In genomic region chr2:41943176-41943575, GRCh38 we compare ENCODE assay signal across 29 cellular contexts.
"Had no signal": no experiment of that assay in that cellular context is flagged by ENCODE, and none has a peak within 500 bp of the region (broad histone marks: within the 10 kb centered on the region; RNA-seq: fewer than 3 reads in every experiment).

No MANE protein-coding gene starts in this region.

- ATAC-seq: activated CD4-positive, CD25-positive, alpha-beta regulatory T cell treated with anti-CD3 and anti-CD28 coated beads, Interleukin-2, amount 50 U/mL, for 24 hours; activated CD8-positive, alpha-beta T cell treated with anti-CD3 and anti-CD28 coated beads for 36 hours; activated naive CD8-positive, alpha-beta T cell treated with anti-CD3 and anti-CD28 coated beads, Interleukin-2, amount 50 U/mL, for 24 hours; activated T-cell treated with anti-CD3 and anti-CD28 coated beads, Interleukin-2, amount 50 U/mL, for 4 hours; activated T-helper 17 cell treated with anti-CD3 and anti-CD28 coated beads, Interleukin-2, amount 50 U/mL, for 72 hours; body of pancreas; SK-N-SH treated with all-trans-retinoic acid at 6 μM for 48 hours; T-helper 17 cell had no signal

- H3K4me1 ChIP-seq: adrenal gland, body of pancreas, colonic mucosa had no signal

- H3K9me3 Mint-ChIP-seq: activated B cell treated with CpG ODN at 0.5 μM for 24 hours; activated CD8-positive, alpha-beta T cell treated with anti-CD3 and anti-CD28 coated beads for 36 hours; activated naive CD4-positive, alpha-beta T cell treated with anti-CD3 and anti-CD28 coated beads for 36 hours; activated naive CD4-positive, alpha-beta T cell treated with anti-CD3 and anti-CD28 coated beads, Interleukin-2, amount 50 U/mL, for 24 hours; activated naive CD8-positive, alpha-beta T cell treated with anti-CD3 and anti-CD28 coated beads for 36 hours; activated naive CD8-positive, alpha-beta T cell treated with anti-CD3 and anti-CD28 coated beads, Interleukin-2, amount 50 U/mL, for 24 hours; activated T-cell treated with anti-CD3 and anti-CD28 coated beads, Interleukin-2, amount 50 U/mL, for 4 hours; activated T-helper 17 cell treated with anti-CD3 and anti-CD28 coated beads, Interleukin-2, amount 50 U/mL, for 72 hours; T-helper 2 cell treated with Interferon-gamma antibody and Interleukin-4, amounts not matched to agents 5 μg/mL and 100 μg/mL, for 36 hours had no signal

- H3K36me3 ChIP-seq: adrenal gland, colonic mucosa, esophagus squamous epithelium, WERI-Rb-1 had no signal

- H3K27ac Mint-ChIP-seq: activated B cell treated with CpG ODN at 0.5 μM for 24 hours; activated CD8-positive, alpha-beta T cell treated with anti-CD3 and anti-CD28 coated beads for 36 hours; activated naive CD4-positive, alpha-beta T cell treated with anti-CD3 and anti-CD28 coated beads for 36 hours; activated naive CD4-positive, alpha-beta T cell treated with anti-CD3 and anti-CD28 coated beads, Interleukin-2, amount 50 U/mL, for 24 hours; activated naive CD8-positive, alpha-beta T cell treated with anti-CD3 and anti-CD28 coated beads for 36 hours; activated naive CD8-positive, alpha-beta T cell treated with anti-CD3 and anti-CD28 coated beads, Interleukin-2, amount 50 U/mL, for 24 hours; activated T-helper 17 cell treated with anti-CD3 and anti-CD28 coated beads, Interleukin-2, amount 50 U/mL, for 72 hours; T-helper 17 cell; T-helper 2 cell treated with Interferon-gamma antibody and Interleukin-4, amounts not matched to agents 5 μg/mL and 100 μg/mL, for 36 hours had no signal

- H3K27ac ChIP-seq: adrenal gland, body of pancreas, colonic mucosa, epithelial cell of prostate, esophagus squamous epithelium, WERI-Rb-1 had no signal

- DNase-seq: activated B cell treated with CpG ODN at 0.5 μM for 24 hours; activated CD4-positive, alpha-beta T cell treated with anti-CD3 and anti-CD28 coated beads for 48 hours; activated CD4-positive, alpha-beta T cell treated with anti-CD3 and anti-CD28 coated beads, Interleukin-2, amount 50 U/mL, for 1 hour; activated CD4-positive, alpha-beta T cell treated with anti-CD3 and anti-CD28 coated beads, Interleukin-2, amount 50 U/mL, for 48 hours; activated CD8-positive, alpha-beta memory T cell treated with anti-CD3 and anti-CD28 coated beads for 24 hours; activated CD8-positive, alpha-beta T cell treated with anti-CD3 and anti-CD28 coated beads for 36 hours; activated effector memory CD4-positive, alpha-beta T cell treated with Interleukin-2 at 50 U/mL for 16 hours; activated gamma-delta T cell treated with Interleukin-2 at 50 U/mL for 16 hours; activated naive CD4-positive, alpha-beta T cell treated with anti-CD3 and anti-CD28 coated beads for 36 hours; activated naive CD8-positive, alpha-beta T cell treated with anti-CD3 and anti-CD28 coated beads for 36 hours; activated naive CD8-positive, alpha-beta T cell treated with anti-CD3 and anti-CD28 coated beads, Interleukin-2, amount 50 U/mL, for 24 hours; activated T-cell treated with anti-CD3 and anti-CD28 coated beads, Interleukin-2, amount 50 U/mL, for 4 hours; adrenal gland; body of pancreas; caudate nucleus; colonic mucosa; effector CD8-positive, alpha-beta T cell; esophagus squamous epithelium; foreskin melanocyte; T-helper 1 cell; T-helper 17 cell; T1000; WERI-Rb-1 had no signal

- H3K4me3 Mint-ChIP-seq: activated B cell treated with CpG ODN at 0.5 μM for 24 hours; activated CD8-positive, alpha-beta T cell treated with anti-CD3 and anti-CD28 coated beads for 36 hours; activated naive CD4-positive, alpha-beta T cell treated with anti-CD3 and anti-CD28 coated beads for 36 hours; activated naive CD4-positive, alpha-beta T cell treated with anti-CD3 and anti-CD28 coated beads, Interleukin-2, amount 50 U/mL, for 24 hours; activated naive CD8-positive, alpha-beta T cell treated with anti-CD3 and anti-CD28 coated beads for 36 hours; activated naive CD8-positive, alpha-beta T cell treated with anti-CD3 and anti-CD28 coated beads, Interleukin-2, amount 50 U/mL, for 24 hours; activated T-cell treated with anti-CD3 and anti-CD28 coated beads, Interleukin-2, amount 50 U/mL, for 4 hours; activated T-helper 17 cell treated with anti-CD3 and anti-CD28 coated beads, Interleukin-2, amount 50 U/mL, for 72 hours; T-helper 17 cell; T-helper 2 cell treated with Interferon-gamma antibody and Interleukin-4, amounts not matched to agents 5 μg/mL and 100 μg/mL, for 36 hours had no signal

- H3K36me3 Mint-ChIP-seq: activated naive CD4-positive, alpha-beta T cell treated with anti-CD3 and anti-CD28 coated beads, Interleukin-2, amount 50 U/mL, for 24 hours; activated naive CD8-positive, alpha-beta T cell treated with anti-CD3 and anti-CD28 coated beads for 36 hours had no signal

- H3K9me3 ChIP-seq: adrenal gland, body of pancreas, colonic mucosa, esophagus squamous epithelium had no signal

- H3K4me3 ChIP-seq: adrenal gland, body of pancreas, colonic mucosa, esophagus squamous epithelium had no signal

- H3K4me1 Mint-ChIP-seq: activated B cell treated with CpG ODN at 0.5 μM for 24 hours; activated naive CD4-positive, alpha-beta T cell treated with anti-CD3 and anti-CD28 coated beads, Interleukin-2, amount 50 U/mL, for 24 hours; activated naive CD8-positive, alpha-beta T cell treated with anti-CD3 and anti-CD28 coated beads for 36 hours; activated naive CD8-positive, alpha-beta T cell treated with anti-CD3 and anti-CD28 coated beads, Interleukin-2, amount 50 U/mL, for 24 hours; activated T-helper 17 cell treated with anti-CD3 and anti-CD28 coated beads, Interleukin-2, amount 50 U/mL, for 72 hours had no signal

- H3K27me3 ChIP-seq: adrenal gland, body of pancreas, colonic mucosa had no signal
